22 cellular contexts compared by ENCODE assay signal in the genomic region with DNA sequence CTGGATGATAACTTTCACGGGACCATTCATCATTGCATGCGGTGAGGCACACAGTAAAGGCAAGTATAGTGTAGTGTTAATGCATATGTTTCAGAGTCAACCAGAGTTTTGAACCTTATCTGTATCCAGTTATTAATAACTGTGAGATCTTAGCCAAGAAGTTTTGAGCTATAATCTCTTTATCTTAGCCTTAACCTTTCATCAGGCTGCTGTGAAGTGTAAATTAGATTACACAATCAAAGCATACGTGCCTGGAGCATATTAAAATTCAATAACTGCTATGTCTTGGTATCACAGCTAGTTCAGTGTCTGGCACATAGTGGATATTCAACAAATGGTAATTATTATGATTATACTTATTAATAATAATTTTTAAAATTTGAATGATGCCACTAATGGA.
"Had no signal": no experiment of that assay in that cellular context is flagged by ENCODE, and none has a peak within 500 bp of the region (broad histone marks: within the 10 kb centered on the region; RNA-seq: fewer than 3 reads in every experiment).

No MANE protein-coding gene starts in this region.

- H3K36me3 Mint-ChIP-seq: immature natural killer cell, mesothelial cell of epicardium, naive B cell had no signal

- H2AFZ ChIP-seq: hepatocyte had no signal

- H3K4me3 Mint-ChIP-seq: dendritic cell treated with granulocyte-macrophage colony-stimulating factor and Interleukin-4, amounts not matched to agents 40 ng/mL and 50 ng/mL, for 4 days; effector memory CD8-positive, alpha-beta T cell; immature natural killer cell; mesothelial cell of epicardium; naive B cell had no signal

- H3K9me3 ChIP-seq: colonic mucosa, esophagus muscularis mucosa, left ventricle myocardium inferior, lower lobe of right lung, mucosa of descending colon had no signal

- DNase-seq: colonic mucosa; cortex of kidney; effector CD8-positive, alpha-beta T cell; effector memory CD8-positive, alpha-beta T cell; foreskin keratinocyte; heart left ventricle; immature natural killer cell; islet precursor cell; kidney; kidney glomerular epithelial cell; left colon; left ventricle myocardium inferior; lower lobe of right lung; mesenchymal stem cell; mucosa of descending colon; naive B cell had no signal

- H3K27ac ChIP-seq: colonic mucosa, esophagus muscularis mucosa, foreskin keratinocyte, gastroesophageal sphincter, heart left ventricle, hepatocyte, left ventricle myocardium inferior, lower lobe of right lung had no signal

- H3K4me3 ChIP-seq: colonic mucosa, esophagus muscularis mucosa, gastroesophageal sphincter, heart left ventricle, hepatocyte, left ventricle myocardium inferior, lower lobe of right lung, mucosa of descending colon had no signal

- H3K4me1 ChIP-seq: colonic mucosa, esophagus muscularis mucosa, foreskin keratinocyte, gastroesophageal sphincter, heart left ventricle, left ventricle myocardium inferior, lower lobe of right lung had no signal

- ATAC-seq: effector memory CD8-positive, alpha-beta T cell; foreskin keratinocyte; gastroesophageal sphincter; heart left ventricle; left colon; left lobe of liver; lower lobe of right lung; mucosa of descending colon had no signal

- H3K27ac Mint-ChIP-seq: dendritic cell treated with granulocyte-macrophage colony-stimulating factor and Interleukin-4, amounts not matched to agents 40 ng/mL and 50 ng/mL, for 4 days; effector memory CD8-positive, alpha-beta T cell; immature natural killer cell; mesothelial cell of epicardium; naive B cell had no signal

- H3K27me3 ChIP-seq: colonic mucosa, esophagus muscularis mucosa, heart left ventricle had no signal

- H3K79me2 ChIP-seq: hepatocyte had no signal

- H3K4me1 Mint-ChIP-seq: immature natural killer cell, naive B cell had no signal

- H3K36me3 ChIP-seq: colonic mucosa, esophagus muscularis mucosa, gastroesophageal sphincter, heart left ventricle, left ventricle myocardium inferior, lower lobe of right lung had no signal

- H3K9me3 Mint-ChIP-seq: dendritic cell treated with granulocyte-macrophage colony-stimulating factor and Interleukin-4, amounts not matched to agents 40 ng/mL and 50 ng/mL, for 4 days; effector memory CD8-positive, alpha-beta T cell; immature natural killer cell had no signal

- H3K4me2 ChIP-seq: hepatocyte had no signal
